In the genomic region with DNA sequence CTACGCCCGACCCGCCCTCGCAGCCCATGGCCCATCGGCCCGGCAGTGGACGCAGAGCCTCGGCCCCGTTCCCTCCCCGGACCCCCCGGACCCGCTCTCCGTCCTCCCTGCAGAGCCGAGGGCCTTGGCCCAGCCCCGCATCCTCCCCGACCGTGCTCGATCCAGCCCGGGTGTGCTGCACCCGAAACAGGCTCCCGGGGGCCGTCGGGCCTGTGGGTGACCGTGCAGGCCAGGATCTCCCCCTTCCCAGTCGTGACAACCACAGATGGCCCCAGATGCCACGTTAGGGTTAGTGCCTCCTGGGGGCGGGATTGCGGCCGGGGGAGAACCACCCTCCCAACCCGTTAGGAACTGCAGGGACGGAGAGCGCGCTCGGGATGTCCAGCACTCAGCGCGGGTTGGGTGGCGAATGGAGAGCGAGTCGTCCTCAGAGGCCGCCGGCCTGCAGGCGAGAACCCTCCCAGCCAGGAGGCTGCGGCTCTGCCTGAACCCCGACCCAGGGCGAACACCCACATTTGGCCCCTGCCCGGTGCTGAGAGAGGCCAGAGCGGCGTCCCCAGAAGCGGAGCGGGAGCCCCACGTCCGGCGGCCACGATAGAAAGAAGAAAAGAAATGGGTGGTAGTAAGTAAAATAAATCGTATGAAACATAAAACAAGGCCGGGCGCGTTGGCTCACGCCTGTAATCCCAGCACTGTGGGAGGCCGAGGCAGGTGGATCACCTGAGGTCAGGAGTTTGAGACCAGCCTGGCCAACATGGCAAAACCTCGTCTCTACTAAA, we compare ENCODE assay signal across 1 cellular context.
TF ChIP-seq lines count a peak whose summit lies in the region.

No MANE protein-coding gene starts in this region.

TF ChIP-seq in GM12878, 131 proteins besides CTCF, POLR2A, EP300 and RAD21:
- TF ChIP-seq MLLT1 (IDR thresholded peaks at IDR 0.05) (0 out of 2 replicates have a peak, but pooled peaks have one; percentile 30), TCF7 (IDR thresholded peaks at IDR 0.05; ENCODE audit: borderline replicate concordance) (no peak)
- TF ChIP-seq, protein P1, sequence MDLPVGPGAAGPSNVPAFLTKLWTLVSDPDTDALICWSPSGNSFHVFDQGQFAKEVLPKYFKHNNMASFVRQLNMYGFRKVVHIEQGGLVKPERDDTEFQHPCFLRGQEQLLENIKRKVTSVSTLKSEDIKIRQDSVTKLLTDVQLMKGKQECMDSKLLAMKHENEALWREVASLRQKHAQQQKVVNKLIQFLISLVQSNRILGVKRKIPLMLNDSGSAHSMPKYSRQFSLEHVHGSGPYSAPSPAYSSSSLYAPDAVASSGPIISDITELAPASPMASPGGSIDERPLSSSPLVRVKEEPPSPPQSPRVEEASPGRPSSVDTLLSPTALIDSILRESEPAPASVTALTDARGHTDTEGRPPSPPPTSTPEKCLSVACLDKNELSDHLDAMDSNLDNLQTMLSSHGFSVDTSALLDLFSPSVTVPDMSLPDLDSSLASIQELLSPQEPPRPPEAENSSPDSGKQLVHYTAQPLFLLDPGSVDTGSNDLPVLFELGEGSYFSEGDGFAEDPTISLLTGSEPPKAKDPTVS (IDR thresholded peaks at IDR 0.05; ENCODE audit: low read depth, low read length): no peak
TF ChIP-seq in GM12878: peak in this region for 1.
